8 cellular contexts compared by ENCODE assay signal in genomic region chr3:195117978-195118581, GRCh38.
A peak's percentile ranks its signal among the peaks of the same experiment; 100 is the strongest.
DNase-seq lines count a peak whose midpoint lies in the region; TF ChIP-seq lines count a peak whose summit lies in the region.

No MANE protein-coding gene starts in this region.

- peak overlapping the region; percentile 50 for H3K9ac ChIP-seq in smooth muscle cell (ENCODE audit: low read depth)

- H3K9me3 ChIP-seq in Peyer's patch (no peaks in the 10 kb centered on the region), esophagus squamous epithelium (no peaks in the 10 kb centered on the region), smooth muscle cell (replicated peaks; ENCODE audit: low read depth) (no peaks in the 10 kb centered on the region)

- H3K4me1 ChIP-seq in Peyer's patch (peaks cover 0 to 9% (median 0%) of the 10 kb centered on the region in 4 donors), esophagus squamous epithelium (peaks cover 0 to 41% (median 15%) of the 10 kb centered on the region in 3 donors), smooth muscle cell (ENCODE audit: low read depth) (peaks cover 11% of the 10 kb centered on the region)

- no peaks in the 10 kb centered on the region for H4K20me1 ChIP-seq in smooth muscle cell (ENCODE audit: low read depth)

- no peak overlapping the region for H3K4me3 ChIP-seq in Peyer's patch
- no peak overlapping the region for H3K4me3 ChIP-seq in esophagus squamous epithelium
- H3K4me3 ChIP-seq in smooth muscle cell, result no peak overlapping the region

- intact Hi-C loops in esophagus squamous epithelium (cut with DNase I), result no loop called here

- 45 to 53% methylated on average over 7 of the region's 10 CpGs for WGBS in esophagus squamous epithelium, 2 donors
- 39% methylated on average over 10 of the region's 10 CpGs for WGBS in smooth muscle cell (ENCODE audit: low lambda C conversion rate)

- TF ChIP-seq CTCF in Peyer's patch (IDR thresholded peaks at IDR 0.05) (peak in 2 of 6 experiments; percentile 11), esophagus squamous epithelium (IDR thresholded peaks at IDR 0.05) (no peak), smooth muscle cell (IDR thresholded peaks at IDR 0.05; ENCODE audit: borderline replicate concordance, insufficient read depth, poor library complexity, severe bottlenecking) (peak; percentile 21)

- peaks cover 14% of the 10 kb centered on the region for H3F3A ChIP-seq in smooth muscle cell (ENCODE audit: low read depth)

- peak overlapping the region; percentile 62 for H3K4me2 ChIP-seq in smooth muscle cell

- H3K27ac ChIP-seq in Peyer's patch (no peak overlapping the region), esophagus squamous epithelium (peak overlapping the region in 3 of 4 donors; percentile 14 to 37 (median 37)), smooth muscle cell (ENCODE audit: low read depth) (peak overlapping the region; percentile 96), substantia nigra (ENCODE audit: low read depth, low read length, poor library complexity, severe bottlenecking) (no peak overlapping the region)

- no peaks in the 10 kb centered on the region for H3K79me2 ChIP-seq in smooth muscle cell (ENCODE audit: low read depth)

- no peak overlapping the region for H2AFZ ChIP-seq in smooth muscle cell (ENCODE audit: low read depth)

- H3K27me3 ChIP-seq in Peyer's patch (no peaks in the 10 kb centered on the region), esophagus squamous epithelium (no peaks in the 10 kb centered on the region), smooth muscle cell (ENCODE audit: low read depth) (no peaks in the 10 kb centered on the region)

- H3K36me3 ChIP-seq in Peyer's patch (no peaks in the 10 kb centered on the region), esophagus squamous epithelium (no peaks in the 10 kb centered on the region), smooth muscle cell (ENCODE audit: low read depth) (no peaks in the 10 kb centered on the region)

- TF ChIP-seq POLR2A in Peyer's patch (IDR thresholded peaks at IDR 0.05) (no peak), esophagus squamous epithelium (IDR thresholded peaks at IDR 0.05) (no peak)

- DNase-seq in H4 (ENCODE audit: low spot score) (peak; percentile 69), Peyer's patch (peak in 2 of 3 donors; percentile 77 to 86), esophagus squamous epithelium (lab: John Stamatoyannopoulos, UW) (no peak), smooth muscle cell (lab: John Stamatoyannopoulos, UW; ENCODE audit: unreplicated experiment) (no peak), NCI-H1105 treated with DMSO at 0.1 percent for 48 hours (lab: John Stamatoyannopoulos, UW) (no peak), substantia nigra (lab: John Stamatoyannopoulos, UW) (no peak), COLO668 (lab: John Stamatoyannopoulos, UW; ENCODE audit: unreplicated experiment) (no peak), AG08396 (ENCODE audit: low spot score) (no peak)

Comparison
In these comparisons a context has a peak if more than half of its experiments do, and no peak if none do; other contexts are left out.
1. DNase-seq: peak in H4 (single experiment) and Peyer's patch (2 of 3); none in esophagus squamous epithelium (single experiment), smooth muscle cell (single experiment), NCI-H1105 treated with DMSO at 0.1 percent for 48 hours (single experiment), substantia nigra (0 of 49), COLO668 (single experiment) and AG08396 (single experiment).
2. H3K27ac ChIP-seq: peak in esophagus squamous epithelium (3 of 4) and smooth muscle cell (single experiment); none in Peyer's patch (0 of 4) and substantia nigra (single experiment).